Comparison of ENCODE assay signal across 8 cellular contexts in genomic region chr7:101542527-101543241, GRCh38.
DNase-seq lines count a peak whose midpoint lies in the region; ATAC-seq, FAIRE-seq and TF ChIP-seq lines count a peak whose summit lies in the region.

No MANE protein-coding gene starts in this region.

- intact Hi-C loops in left ventricle myocardium inferior (cut with micrococcal nuclease) (loop anchor here (5.0 kb wide), 1 partner anchor 730 kb away; no protein-coding TSS in a partner anchor), sciatic nerve (cut with DNase I) (loop anchor here (2.0 kb wide), 1 partner anchor 730 kb away; no protein-coding TSS in a partner anchor)

- no peak overlapping the region for H3K4me3 ChIP-seq in left ventricle myocardium inferior

- peak; percentile 40 for ATAC-seq in sciatic nerve
- no peak for ATAC-seq in HG03460 (IDR thresholded peaks at IDR 0.05; ENCODE audit: unreplicated experiment)

- CTCF ChIA-PET in activated naive CD4-positive, alpha-beta T cell treated with anti-CD3 and anti-CD28 coated beads, Interleukin-2, amount 10 ng/mL, durations not matched to agents 7 days and 5 days (lab: Charles Lee) = interaction anchor here (0.9 to 2.6 kb wide), 9 partner anchors 9 to 730 kb away, joined by 3 to 10 read pairs (median 4); no protein-coding TSS in a partner anchor

- TF ChIP-seq CTCF in left ventricle myocardium inferior (IDR thresholded peaks at IDR 0.05; ENCODE audit: borderline replicate concordance) = peak; percentile 87

- in situ Hi-C loops in SK-MEL-5 (cut with HindIII; ENCODE audit: low pct_unique_long_range_greater_than_20kb, low sequenced_read_pairs) = no loop called here

- peaks cover 12% of the 10 kb centered on the region for H3K27me3 ChIP-seq in left ventricle myocardium inferior (ENCODE audit: low read depth)

- no peaks in the 10 kb centered on the region for H3K4me1 Mint-ChIP-seq in activated naive CD4-positive, alpha-beta T cell treated with anti-CD3 and anti-CD28 coated beads, Interleukin-2, amount 10 ng/mL, durations not matched to agents 7 days and 5 days

- H3K27ac Mint-ChIP-seq in activated naive CD4-positive, alpha-beta T cell treated with anti-CD3 and anti-CD28 coated beads, Interleukin-2, amount 10 ng/mL, durations not matched to agents 7 days and 5 days = no peak overlapping the region

- peak; percentile 53 for DNase-seq in COR-L47 (lab: John Stamatoyannopoulos, UW)
- peak; percentile 85 for DNase-seq in HuH-7 (ENCODE audit: low spot score)
- peak; percentile 80 for DNase-seq in SK-MEL-5 (ENCODE audit: low read depth, low spot score)
- DNase-seq in activated naive CD4-positive, alpha-beta T cell treated with anti-CD3 and anti-CD28 coated beads, Interleukin-2, amount 10 ng/mL, durations not matched to agents 7 days and 5 days = peak; percentile 84
- DNase-seq in left ventricle myocardium inferior = peak; percentile 56
- DNase-seq in sciatic nerve (ENCODE audit: low spot score) = peak; percentile 87
- DNase-seq in H54 (ENCODE audit: insufficient read length, low spot score) = no peak

- peaks cover 3% of the 10 kb centered on the region for H3K4me1 ChIP-seq in left ventricle myocardium inferior

- H3K36me3 ChIP-seq in left ventricle myocardium inferior = no peaks in the 10 kb centered on the region

- no peak overlapping the region for H3K4me3 Mint-ChIP-seq in activated naive CD4-positive, alpha-beta T cell treated with anti-CD3 and anti-CD28 coated beads, Interleukin-2, amount 10 ng/mL, durations not matched to agents 7 days and 5 days

- no peaks in the 10 kb centered on the region for H3K36me3 Mint-ChIP-seq in activated naive CD4-positive, alpha-beta T cell treated with anti-CD3 and anti-CD28 coated beads, Interleukin-2, amount 10 ng/mL, durations not matched to agents 7 days and 5 days

- no peak for TF ChIP-seq POLR2A in H54 (IDR thresholded peaks at IDR 0.05; ENCODE audit: low read depth, low read length)

- H3K9me3 ChIP-seq in left ventricle myocardium inferior (replicated peaks) = no peaks in the 10 kb centered on the region

- peaks cover 8% of the 10 kb centered on the region for H3K27me3 Mint-ChIP-seq in activated naive CD4-positive, alpha-beta T cell treated with anti-CD3 and anti-CD28 coated beads, Interleukin-2, amount 10 ng/mL, durations not matched to agents 7 days and 5 days

- H3K9me3 Mint-ChIP-seq in activated naive CD4-positive, alpha-beta T cell treated with anti-CD3 and anti-CD28 coated beads, Interleukin-2, amount 10 ng/mL, durations not matched to agents 7 days and 5 days = no peaks in the 10 kb centered on the region

- H3K27ac ChIP-seq in left ventricle myocardium inferior (replicated peaks) = no peak overlapping the region

- no peak for FAIRE-seq in H54 (lab: Jason Lieb, UNC)
